14 cellular contexts compared by ENCODE assay signal in genomic region chr3:135516143-135516542, GRCh38.
DNase-seq lines count a peak whose midpoint lies in the region; ATAC-seq, FAIRE-seq and TF ChIP-seq lines count a peak whose summit lies in the region.
"Had no signal": no experiment of that assay in that cellular context is flagged by ENCODE, and none has a peak within 500 bp of the region (broad histone marks: within the 10 kb centered on the region; RNA-seq: fewer than 3 reads in every experiment).

No MANE protein-coding gene starts in this region.

- no peaks in the 10 kb centered on the region for H3K36me3 Mint-ChIP-seq in CD14-positive monocyte
- no peaks in the 10 kb centered on the region for H3K36me3 Mint-ChIP-seq in activated CD8-positive, alpha-beta memory T cell treated with anti-CD3 and anti-CD28 coated beads, Interleukin-2, amount 10 ng/mL, durations not matched to agents 7 days and 5 days

- FAIRE-seq in urothelium cell line (lab: Jason Lieb, UNC) = no peak

- intact Hi-C loops in left ventricle myocardium superior (cut with micrococcal nuclease) = no loop called here
- intact Hi-C loops in CD14-positive monocyte (cut with micrococcal nuclease) = no loop called here

- peaks cover 5% of the 10 kb centered on the region for H3K4me1 Mint-ChIP-seq in CD14-positive monocyte
- H3K4me1 Mint-ChIP-seq in activated CD8-positive, alpha-beta memory T cell treated with anti-CD3 and anti-CD28 coated beads, Interleukin-2, amount 10 ng/mL, durations not matched to agents 7 days and 5 days = no peaks in the 10 kb centered on the region
- H3K4me1 Mint-ChIP-seq: B cell had no signal

- no peaks in the 10 kb centered on the region for H3K9me3 ChIP-seq in cardiac muscle cell (ENCODE audit: low read depth)
- H3K9me3 ChIP-seq: ovary had no signal

- H3K4me3 Mint-ChIP-seq in CD14-positive monocyte = no peak overlapping the region
- H3K4me3 Mint-ChIP-seq in activated CD8-positive, alpha-beta memory T cell treated with anti-CD3 and anti-CD28 coated beads, Interleukin-2, amount 10 ng/mL, durations not matched to agents 7 days and 5 days = no peak overlapping the region
- H3K4me3 Mint-ChIP-seq: B cell had no signal

- DNase-seq in cardiac muscle cell (ENCODE audit: low read depth in 1 of 2, low spot score in 1 of 2) = peak; percentile 2 to 3
- DNase-seq in left ventricle myocardium superior = no peak
- peak; percentile 7 to 38 for DNase-seq in SW 1271 (lab: John Stamatoyannopoulos, UW)
- DNase-seq in foreskin fibroblast = peak; percentile 38 to 43
- peak; percentile 49 for DNase-seq in urothelium cell line (ENCODE audit: low spot score)
- no peak for DNase-seq in CD14-positive monocyte (ENCODE audit: low spot score)
- no peak for DNase-seq in activated CD8-positive, alpha-beta memory T cell treated with anti-CD3 and anti-CD28 coated beads, Interleukin-2, amount 10 ng/mL, durations not matched to agents 7 days and 5 days
- DNase-seq: activated CD8-positive, alpha-beta memory T cell treated with anti-CD3 and anti-CD28 coated beads for 24 hours; amniotic stem cell; KG1; left colon; ovary had no signal

- no peaks in the 10 kb centered on the region for H3K4me1 ChIP-seq in cardiac muscle cell (ENCODE audit: low read depth)

- H3K9me3 Mint-ChIP-seq in CD14-positive monocyte = peaks cover 0 to 6% (median 2%) of the 10 kb centered on the region in 7 donors
- H3K9me3 Mint-ChIP-seq in activated CD8-positive, alpha-beta memory T cell treated with anti-CD3 and anti-CD28 coated beads, Interleukin-2, amount 10 ng/mL, durations not matched to agents 7 days and 5 days (ENCODE audit: low read depth) = no peaks in the 10 kb centered on the region

- TF ChIP-seq CTCF in cardiac muscle cell (IDR thresholded peaks at IDR 0.05; ENCODE audit: low read depth, low read length) (no peak), foreskin fibroblast (IDR thresholded peaks at IDR 0.05; ENCODE audit: low read depth, low read length) (peak; percentile 43), CD14-positive monocyte (IDR thresholded peaks at IDR 0.05) (no peak)

- ATAC-seq in left ventricle myocardium superior (no peak), HG03378 (IDR thresholded peaks at IDR 0.05; ENCODE audit: unreplicated experiment) (no peak)
- no peak for ATAC-seq in activated CD8-positive, alpha-beta memory T cell treated with anti-CD3 and anti-CD28 coated beads, Interleukin-2, amount 10 ng/mL, durations not matched to agents 7 days and 5 days
- ATAC-seq: left colon had no signal

- H3K4me3 ChIP-seq in cardiac muscle cell = no peak overlapping the region
- no peak overlapping the region for H3K4me3 ChIP-seq in foreskin fibroblast (ENCODE audit: low read depth in 1 of 2, low read length in 2 of 2)
- H3K4me3 ChIP-seq: ovary had no signal

- CTCF ChIA-PET in activated CD8-positive, alpha-beta memory T cell treated with anti-CD3 and anti-CD28 coated beads, Interleukin-2, amount 10 ng/mL, durations not matched to agents 7 days and 5 days (lab: Charles Lee) = no interaction called here

- H3K27ac Mint-ChIP-seq in CD14-positive monocyte = no peak overlapping the region
- H3K27ac Mint-ChIP-seq in activated CD8-positive, alpha-beta memory T cell treated with anti-CD3 and anti-CD28 coated beads, Interleukin-2, amount 10 ng/mL, durations not matched to agents 7 days and 5 days = no peak overlapping the region
- H3K27ac Mint-ChIP-seq: B cell had no signal

- H3K27me3 ChIP-seq in cardiac muscle cell = no peaks in the 10 kb centered on the region
- H3K27me3 ChIP-seq: ovary had no signal

- no peaks in the 10 kb centered on the region for H3K36me3 ChIP-seq in cardiac muscle cell
- H3K36me3 ChIP-seq: ovary had no signal

- peaks cover 0 to 3% (median 0%) of the 10 kb centered on the region in 3 donors for H3K27me3 Mint-ChIP-seq in CD14-positive monocyte (ENCODE audit: low read depth in 3 of 3)
- H3K27me3 Mint-ChIP-seq in activated CD8-positive, alpha-beta memory T cell treated with anti-CD3 and anti-CD28 coated beads, Interleukin-2, amount 10 ng/mL, durations not matched to agents 7 days and 5 days = no peaks in the 10 kb centered on the region

- H3K27ac ChIP-seq in cardiac muscle cell = no peak overlapping the region
- H3K27ac ChIP-seq: ovary had no signal

Comparison
In these comparisons a context has a peak if more than half of its experiments do, and no peak if none do; other contexts are left out.
1. DNase-seq: peak in cardiac muscle cell (2 of 2), SW 1271 (2 of 2), foreskin fibroblast (2 of 2) and urothelium cell line (single experiment); none in left ventricle myocardium superior (single experiment), CD14-positive monocyte (single experiment) and activated CD8-positive, alpha-beta memory T cell treated with anti-CD3 and anti-CD28 coated beads, Interleukin-2, amount 10 ng/mL, durations not matched to agents 7 days and 5 days (single experiment).